11 cellular contexts compared by ENCODE assay signal in genomic region chr2:44996356-44996755, GRCh38. TPM values are rescaled to one million over a fixed set of nuclear protein-coding genes. Genes with fewer than 3 reads are reported as not detected.
"Had no signal": no experiment of that assay in that cellular context is flagged by ENCODE, and none has a peak within 500 bp of the region (broad histone marks: within the 10 kb centered on the region; RNA-seq: fewer than 3 reads in every experiment).

No MANE protein-coding gene starts in this region.

- H3K9ac ChIP-seq: GM23248 had no signal

- ATAC-seq: HCT116, HepG2 had no signal

- H3K27ac ChIP-seq: GM23248, HL-60 had no signal

- H3K4me1 ChIP-seq: HAP-1 had no signal

- H3K36me3 ChIP-seq: HAP-1 had no signal

- DNase-seq: GM23248, GOT3, H7, HFFc6 had no signal

- H3K4me3 ChIP-seq: GM23248, HAP-1 had no signal

- H3K9me3 ChIP-seq: HAP-1 had no signal

- H2AFZ ChIP-seq: GM23248 had no signal

RNA-seq across cellular contexts. Expression of gene SIX2, which starts 12.9 kb away (rescaled TPM):
- total RNA-seq: GM23248, HepG2, HFFc6 had no signal
- polyA plus RNA-seq: HepG2, IgD-negative memory B cell had no signal

RNA-seq across cellular contexts. Expression of gene SIX3, which starts 54.9 kb away (rescaled TPM):
- total RNA-seq: GM23248, H4, HepG2, HFFc6, HT1080 had no signal
- polyA plus RNA-seq: GM23248, HepG2, IgD-negative memory B cell had no signal
